Comparison of ENCODE assay signal across 8 cellular contexts in the genomic region with DNA sequence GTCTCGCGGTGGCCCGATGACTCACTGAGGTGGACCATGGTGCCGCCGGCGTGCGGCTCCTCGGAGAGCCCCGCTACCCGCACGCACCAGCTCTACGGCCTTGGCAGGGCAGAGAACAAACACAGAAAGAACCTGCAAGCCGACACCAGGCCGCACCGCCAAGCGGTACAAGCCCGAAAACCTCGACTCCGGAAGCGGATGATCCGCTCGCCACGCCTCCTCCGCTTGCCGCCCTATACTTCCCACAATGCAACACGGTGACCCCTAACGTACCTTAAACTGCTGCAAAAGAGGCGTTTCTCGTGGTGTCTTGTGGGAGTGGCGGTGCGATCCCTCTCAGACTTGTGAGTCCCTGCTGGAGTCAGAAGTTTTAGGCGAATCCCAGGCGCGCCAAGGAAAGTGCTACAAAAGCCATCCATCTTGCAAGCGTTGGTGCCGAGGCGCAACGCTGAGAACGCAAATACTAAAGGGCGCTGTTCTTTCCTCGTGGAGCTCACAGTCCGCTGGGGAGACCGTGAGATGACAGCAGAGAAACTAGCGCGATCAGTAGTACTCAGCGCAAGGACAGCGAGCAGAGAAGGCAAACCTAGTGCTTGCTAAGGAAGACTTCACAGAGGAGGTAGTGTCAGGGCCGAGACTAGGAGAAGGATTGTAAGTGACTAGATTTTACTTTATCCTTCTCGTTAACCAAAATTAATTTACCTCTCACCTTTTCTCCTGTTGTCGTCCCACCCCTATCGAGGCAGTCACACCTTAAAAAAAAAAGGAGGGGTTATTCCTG. TPM values are rescaled to one million over a fixed set of nuclear protein-coding genes. Genes with fewer than 3 reads are reported as not detected.
A peak's percentile ranks its signal among the peaks of the same experiment; 100 is the strongest.
DNase-seq lines count a peak whose midpoint lies in the region; ATAC-seq and TF ChIP-seq lines count a peak whose summit lies in the region.

A gene (minus strand): TSS at position 200 of the 781 bp plus-strand sequence. CDS start 162 bp downstream, at position 38.

- H3K27ac Mint-ChIP-seq in activated CD4-positive, alpha-beta T cell treated with anti-CD3 and anti-CD28 coated beads, Interleukin-2, amount 10 ng/mL, durations not matched to agents 24 days and 14 days = peak within 1 kb of the TSS; percentile 96

- no peak; the same call in 1 of the 2 replicates for TF ChIP-seq CTCF in BE2C (IDR thresholded peaks at IDR 0.05; ENCODE audit: low read depth, low read length)
- TF ChIP-seq CTCF in coronary artery (IDR thresholded peaks at IDR 0.05) = no peak

- H3K4me3 ChIP-seq in BE2C (ENCODE audit: low read depth, low read length) = peak within 1 kb of the TSS; percentile 100
- H3K4me3 ChIP-seq in coronary artery = peak within 1 kb of the TSS; percentile 91

- peak within 1 kb of the TSS; percentile 94 for H3K4me3 Mint-ChIP-seq in activated CD4-positive, alpha-beta T cell treated with anti-CD3 and anti-CD28 coated beads, Interleukin-2, amount 10 ng/mL, durations not matched to agents 24 days and 14 days

- DNase-seq in BE2C = peak; percentile 93
- peak; percentile 64 for DNase-seq in GM19240 (ENCODE audit: insufficient read length, low spot score)
- peak; percentile 90 for DNase-seq in NCI-H526 treated with DMSO at 0.1 percent for 48 hours (lab: John Stamatoyannopoulos, UW)
- DNase-seq in activated CD4-positive, alpha-beta T cell treated with anti-CD3 and anti-CD28 coated beads, Interleukin-2, amount 10 ng/mL, durations not matched to agents 24 days and 14 days = peak; percentile 98
- peak; percentile 96 for DNase-seq in coronary artery (ENCODE audit: low spot score)
- peak; percentile 95 to 96 for DNase-seq in left colon
- peak; percentile 93 for DNase-seq in stimulated activated CD4-positive, alpha-beta T cell treated with anti-CD3 and anti-CD28 coated beads, Interleukin-1b, Interleukin-23, amount 100 ng/mL, for 48 hours

- H3K9me3 ChIP-seq in BE2C = no peaks in the 10 kb centered on the region

- no peaks in the 10 kb centered on the region; the same call in 1 of the 2 replicates for H3K36me3 ChIP-seq in BE2C

- peak within 1 kb of the TSS; percentile 87 to 96 for H3K27ac ChIP-seq in coronary artery

- H3K4me1 Mint-ChIP-seq in activated CD4-positive, alpha-beta T cell treated with anti-CD3 and anti-CD28 coated beads, Interleukin-2, amount 10 ng/mL, durations not matched to agents 24 days and 14 days = peaks cover 34% of the 10 kb centered on the region

- H3K36me3 Mint-ChIP-seq in activated CD4-positive, alpha-beta T cell treated with anti-CD3 and anti-CD28 coated beads, Interleukin-2, amount 10 ng/mL, durations not matched to agents 24 days and 14 days (ENCODE audit: low read depth) = peaks cover 44% of the 10 kb centered on the region

- no peaks in the 10 kb centered on the region for H3K27me3 ChIP-seq in BE2C

- H3K4me1 ChIP-seq in BE2C = no peaks in the 10 kb centered on the region; the same call in 1 of the 2 replicates

- H3K27me3 Mint-ChIP-seq in activated CD4-positive, alpha-beta T cell treated with anti-CD3 and anti-CD28 coated beads, Interleukin-2, amount 10 ng/mL, durations not matched to agents 24 days and 14 days = no peaks in the 10 kb centered on the region

- intact Hi-C loops in activated CD4-positive, alpha-beta T cell treated with anti-CD3 and anti-CD28 coated beads, Interleukin-2, amount 10 ng/mL, durations not matched to agents 24 days and 14 days (cut with micrococcal nuclease) = loop anchor here (2.0 to 5.0 kb wide), 3 partner anchors 84 to 490 kb away; a partner anchor contains a TSS
- intact Hi-C loops in left colon (cut with DNase I, micrococcal nuclease) = no loop called here

- peak; percentile 70 for ATAC-seq in HG03460 (IDR thresholded peaks at IDR 0.05; ENCODE audit: unreplicated experiment)
- peak; percentile 95 for ATAC-seq in left colon

- H3K9me3 Mint-ChIP-seq in activated CD4-positive, alpha-beta T cell treated with anti-CD3 and anti-CD28 coated beads, Interleukin-2, amount 10 ng/mL, durations not matched to agents 24 days and 14 days = no peaks in the 10 kb centered on the region

RNA-seq across cellular contexts. Expression of the gene that starts here (rescaled TPM):
- 113 TPM for polyA plus RNA-seq in BE2C (2012; ENCODE audit: insufficient read depth, insufficient read length, low read depth)
- 164 TPM in 2 replicates for total RNA-seq in activated CD4-positive, alpha-beta T cell treated with anti-CD3 and anti-CD28 coated beads, Interleukin-2, amount 10 ng/mL, durations not matched to agents 24 days and 14 days
- 100 to 1,000 TPM in 1 of 2 donors, 10 to 100 TPM in 1; 86.0 to 116 TPM for total RNA-seq in left colon

Comparison
In these comparisons a context has a peak if more than half of its experiments do, and no peak if none do; other contexts are left out.
1. Peak in every context shown above with its lines: DNase-seq, ATAC-seq, H3K4me3 ChIP-seq and H3K27ac ChIP-seq.